ENCODE assay signal across 22 cellular contexts in the genomic region with DNA sequence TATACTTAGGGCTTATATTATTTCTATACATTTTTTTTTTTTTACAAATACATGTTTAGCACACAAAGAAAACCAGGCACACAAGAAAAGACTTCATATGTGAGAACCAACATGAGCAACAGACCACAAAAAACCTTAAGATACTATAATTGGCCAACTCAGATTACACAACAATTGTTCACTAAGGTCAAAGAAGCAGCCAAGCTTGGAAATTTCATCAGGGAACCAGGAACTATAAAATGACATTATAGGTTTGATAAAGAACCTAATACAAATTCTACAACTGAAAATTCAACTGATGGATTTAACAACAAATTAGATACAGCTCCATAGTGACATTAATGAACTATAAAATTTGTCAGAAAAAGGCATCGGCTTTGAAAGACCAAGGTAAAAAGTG. TPM values are rescaled to one million over a fixed set of nuclear protein-coding genes. Genes with fewer than 3 reads are reported as not detected.
DNase-seq lines count a peak whose midpoint lies in the region; ATAC-seq and TF ChIP-seq lines count a peak whose summit lies in the region.
"Had no signal": no experiment of that assay in that cellular context is flagged by ENCODE, and none has a peak within 500 bp of the region (broad histone marks: within the 10 kb centered on the region; RNA-seq: fewer than 3 reads in every experiment).

No MANE protein-coding gene starts in this region.

- H3K27me3 ChIP-seq in Karpas-422 (ENCODE audit: low read length) = no peaks in the 10 kb centered on the region
- H3K27me3 ChIP-seq: MG63, thyroid gland had no signal

- H3K4me2 ChIP-seq in Karpas-422 (ENCODE audit: low read depth, low read length, poor library complexity, severe bottlenecking) = no peak overlapping the region
- H3K4me2 ChIP-seq: SK-N-SH had no signal

- ATAC-seq in GM21528 (IDR thresholded peaks at IDR 0.05; ENCODE audit: low FRiP score, unreplicated experiment) (no peak), HG03280 (IDR thresholded peaks at IDR 0.05; ENCODE audit: unreplicated experiment) (no peak), HG03432 (IDR thresholded peaks at IDR 0.05; ENCODE audit: unreplicated experiment) (no peak)
- ATAC-seq: natural killer cell; PC-3; stimulated activated effector memory CD8-positive, alpha-beta T cell treated with anti-CD3 and anti-CD28 coated beads, Interleukin-12 subunit alpha, Interleukin-12 subunit beta, amount 100 ng/mL, for 72 hours had no signal

- H2AFZ ChIP-seq in Karpas-422 (ENCODE audit: low read length) = no peak overlapping the region

- H3K9me3 ChIP-seq in Karpas-422 (ENCODE audit: low read length) = no peaks in the 10 kb centered on the region
- H3K9me3 ChIP-seq: MG63, prostate gland, SK-N-SH, thyroid gland had no signal

- H4K20me1 ChIP-seq in Karpas-422 (ENCODE audit: insufficient read depth, low read depth, low read length) = no peaks in the 10 kb centered on the region

- H3K27ac ChIP-seq in Karpas-422 (ENCODE audit: low read length) = peak overlapping the region; percentile 45; the same call in 1 of the 2 replicates
- H3K27ac ChIP-seq: prostate gland, thyroid gland had no signal

- H3K36me3 ChIP-seq in Karpas-422 (ENCODE audit: insufficient read depth, low read length) = no peaks in the 10 kb centered on the region
- H3K36me3 ChIP-seq: prostate gland, thyroid gland had no signal

- DNase-seq in CD1c-positive myeloid dendritic cell (ENCODE audit: extremely low spot score) (peak; percentile 55), Karpas-422 (no peak), SKM-1 (lab: John Stamatoyannopoulos, UW; ENCODE audit: unreplicated experiment) (peak; percentile 71), fibroblast of villous mesenchyme (ENCODE audit: low read depth) (peak; percentile 55), dedifferentiated amniotic fluid mesenchymal stem cell (ENCODE audit: extremely low spot score) (no peak)
- DNase-seq: activated CD4-positive, alpha-beta T cell treated with anti-CD3 and anti-CD28 coated beads, Interleukin-2, amount 10 ng/mL, durations not matched to agents 24 days and 14 days; central memory CD4-positive, alpha-beta T cell; effector CD8-positive, alpha-beta T cell; H9; hippocampal formation; MG63; natural killer cell; NCI-H2081; NCI-H524 treated with DMSO at 0.1 percent for 48 hours; PC-3; SK-N-SH; thyroid gland had no signal

- no peak for TF ChIP-seq CTCF in fibroblast of villous mesenchyme (IDR thresholded peaks at IDR 0.05; ENCODE audit: insufficient read depth, low read depth, low read length)

- H3K4me3 ChIP-seq in Karpas-422 (ENCODE audit: low read length) = no peak overlapping the region
- H3K4me3 ChIP-seq in fibroblast of villous mesenchyme (ENCODE audit: low read depth, low read length) = no peak overlapping the region
- H3K4me3 ChIP-seq: MG63, prostate gland, thyroid gland had no signal

- peaks cover 25% of the 10 kb centered on the region for H3K79me2 ChIP-seq in Karpas-422 (ENCODE audit: low read length)

- H3K4me1 ChIP-seq in Karpas-422 (ENCODE audit: low read length) = peaks cover 9% of the 10 kb centered on the region
- H3K4me1 ChIP-seq: prostate gland, thyroid gland had no signal

- H3K9me2 ChIP-seq in Karpas-422 (replicated peaks; ENCODE audit: insufficient read depth, low read length) = no peaks in the 10 kb centered on the region
- H3K9me2 ChIP-seq: SK-N-SH had no signal

- no peak overlapping the region for H3K9ac ChIP-seq in Karpas-422 (ENCODE audit: low read length)
- H3K9ac ChIP-seq: SK-N-SH had no signal

RNA-seq across cellular contexts. Expression of a gene that starts 4.4 kb away (rescaled TPM):
- total RNA-seq in Karpas-422 (2014; rRNA removed; shearing (Covaris generic); ENCODE audit: low replicate concordance) = 66.2 and 82.0 TPM in 2 replicates
- 50.3 and 57.0 TPM in 2 replicates for total RNA-seq in fibroblast of villous mesenchyme

RNA-seq across cellular contexts. Expression of a gene that starts 14.2 kb away (rescaled TPM):
- 18.0 and 24.7 TPM in 2 replicates for total RNA-seq in Karpas-422 (2014; rRNA removed; shearing (Covaris generic); ENCODE audit: low replicate concordance)
- total RNA-seq in fibroblast of villous mesenchyme = 8.4 and 13.4 TPM in 2 replicates

Comparison
In these comparisons a context has a peak if more than half of its experiments do, and no peak if none do; other contexts are left out.
1. DNase-seq: peak in CD1c-positive myeloid dendritic cell (single experiment), SKM-1 (single experiment) and fibroblast of villous mesenchyme (single experiment); none in Karpas-422 (single experiment) and dedifferentiated amniotic fluid mesenchymal stem cell (single experiment).